3 cellular contexts compared by ENCODE assay signal in the genomic region with DNA sequence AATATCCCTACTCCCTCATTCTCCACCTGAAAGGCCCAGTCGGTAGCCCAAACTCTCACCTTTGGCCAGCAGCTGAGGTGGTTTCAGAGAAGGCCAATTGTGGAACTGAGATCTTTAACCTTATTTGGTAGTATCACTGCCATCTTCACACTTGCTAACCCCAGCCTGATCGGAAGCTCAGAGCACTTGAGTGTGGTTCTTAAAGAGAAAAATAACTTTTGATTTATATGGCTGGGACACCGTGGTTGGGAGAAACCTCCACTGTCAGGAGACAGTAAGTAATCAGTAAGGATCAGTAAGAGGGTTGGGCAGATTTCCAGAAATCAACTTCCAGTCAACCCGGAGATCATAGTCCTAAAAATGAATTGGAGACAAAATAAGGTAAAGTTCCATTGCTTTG.
TF ChIP-seq lines count a peak whose summit lies in the region.

No MANE protein-coding gene starts in this region.

TF ChIP-seq in HEK293, 187 proteins besides CTCF, POLR2A, EP300 and RAD21 (continued from another document):
- TF ChIP-seq, protein P1, sequence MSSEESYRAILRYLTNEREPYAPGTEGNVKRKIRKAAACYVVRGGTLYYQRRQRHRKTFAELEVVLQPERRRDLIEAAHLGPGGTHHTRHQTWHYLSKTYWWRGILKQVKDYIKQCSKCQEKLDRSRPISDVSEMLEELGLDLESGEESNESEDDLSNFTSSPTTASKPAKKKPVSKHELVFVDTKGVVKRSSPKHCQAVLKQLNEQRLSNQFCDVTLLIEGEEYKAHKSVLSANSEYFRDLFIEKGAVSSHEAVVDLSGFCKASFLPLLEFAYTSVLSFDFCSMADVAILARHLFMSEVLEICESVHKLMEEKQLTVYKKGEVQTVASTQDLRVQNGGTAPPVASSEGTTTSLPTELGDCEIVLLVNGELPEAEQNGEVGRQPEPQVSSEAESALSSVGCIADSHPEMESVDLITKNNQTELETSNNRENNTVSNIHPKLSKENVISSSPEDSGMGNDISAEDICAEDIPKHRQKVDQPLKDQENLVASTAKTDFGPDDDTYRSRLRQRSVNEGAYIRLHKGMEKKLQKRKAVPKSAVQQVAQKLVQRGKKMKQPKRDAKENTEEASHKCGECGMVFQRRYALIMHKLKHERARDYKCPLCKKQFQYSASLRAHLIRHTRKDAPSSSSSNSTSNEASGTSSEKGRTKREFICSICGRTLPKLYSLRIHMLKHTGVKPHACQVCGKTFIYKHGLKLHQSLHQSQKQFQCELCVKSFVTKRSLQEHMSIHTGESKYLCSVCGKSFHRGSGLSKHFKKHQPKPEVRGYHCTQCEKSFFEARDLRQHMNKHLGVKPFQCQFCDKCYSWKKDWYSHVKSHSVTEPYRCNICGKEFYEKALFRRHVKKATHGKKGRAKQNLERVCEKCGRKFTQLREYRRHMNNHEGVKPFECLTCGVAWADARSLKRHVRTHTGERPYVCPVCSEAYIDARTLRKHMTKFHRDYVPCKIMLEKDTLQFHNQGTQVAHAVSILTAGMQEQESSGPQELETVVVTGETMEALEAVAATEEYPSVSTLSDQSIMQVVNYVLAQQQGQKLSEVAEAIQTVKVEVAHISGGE (tag by site-specific recombination; conservative IDR thresholded peaks at IDR 0.05; ENCODE audit: low read depth): no peak
- TF ChIP-seq PRDM1 (tag by site-specific recombination; IDR thresholded peaks at IDR 0.05) (no peak), ZNF837 (tag by site-specific recombination; IDR thresholded peaks at IDR 0.05) (no peak), ZNF10 (tag by site-specific recombination; IDR thresholded peaks at IDR 0.05) (no peak), ZBTB7A (tag by site-specific recombination; IDR thresholded peaks at IDR 0.05; ENCODE audit: low read depth) (no peak)
TF ChIP-seq in HEK293: peak in this region for 1.

TF ChIP-seq in WTC11, 78 proteins besides CTCF, POLR2A, EP300 and RAD21 (continued from another document):
- no peak for TF ChIP-seq ZNF317 (CRISPR knock-in tag; IDR thresholded peaks at IDR 0.05; ENCODE audit: borderline replicate concordance, low read depth)
- no peak for TF ChIP-seq ATF1 (CRISPR knock-in tag; IDR thresholded peaks at IDR 0.05)
- TF ChIP-seq ZNF425 (CRISPR knock-in tag; conservative IDR thresholded peaks at IDR 0.05): no peak
- TF ChIP-seq E2F1 (CRISPR knock-in tag; IDR thresholded peaks at IDR 0.05): no peak
- TF ChIP-seq, protein P2, sequence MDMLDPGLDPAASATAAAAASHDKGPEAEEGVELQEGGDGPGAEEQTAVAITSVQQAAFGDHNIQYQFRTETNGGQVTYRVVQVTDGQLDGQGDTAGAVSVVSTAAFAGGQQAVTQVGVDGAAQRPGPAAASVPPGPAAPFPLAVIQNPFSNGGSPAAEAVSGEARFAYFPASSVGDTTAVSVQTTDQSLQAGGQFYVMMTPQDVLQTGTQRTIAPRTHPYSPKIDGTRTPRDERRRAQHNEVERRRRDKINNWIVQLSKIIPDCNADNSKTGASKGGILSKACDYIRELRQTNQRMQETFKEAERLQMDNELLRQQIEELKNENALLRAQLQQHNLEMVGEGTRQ (CRISPR knock-in tag; IDR thresholded peaks at IDR 0.05): no peak
- TF ChIP-seq ZNF396 (CRISPR knock-in tag; IDR thresholded peaks at IDR 0.05; ENCODE audit: borderline replicate concordance): no peak
- TF ChIP-seq FOXK1 (CRISPR knock-in tag; IDR thresholded peaks at IDR 0.05): no peak
- TF ChIP-seq RORB (CRISPR knock-in tag; IDR thresholded peaks at IDR 0.05): no peak
- no peak for TF ChIP-seq NR2C2 (CRISPR knock-in tag; IDR thresholded peaks at IDR 0.05)

TF ChIP-seq in SK-N-SH treated with all-trans-retinoic acid at 6 μM for 48 hours, 23 proteins besides CTCF, POLR2A, EP300 and RAD21 (continued from another document):
- TF ChIP-seq, protein P3, sequence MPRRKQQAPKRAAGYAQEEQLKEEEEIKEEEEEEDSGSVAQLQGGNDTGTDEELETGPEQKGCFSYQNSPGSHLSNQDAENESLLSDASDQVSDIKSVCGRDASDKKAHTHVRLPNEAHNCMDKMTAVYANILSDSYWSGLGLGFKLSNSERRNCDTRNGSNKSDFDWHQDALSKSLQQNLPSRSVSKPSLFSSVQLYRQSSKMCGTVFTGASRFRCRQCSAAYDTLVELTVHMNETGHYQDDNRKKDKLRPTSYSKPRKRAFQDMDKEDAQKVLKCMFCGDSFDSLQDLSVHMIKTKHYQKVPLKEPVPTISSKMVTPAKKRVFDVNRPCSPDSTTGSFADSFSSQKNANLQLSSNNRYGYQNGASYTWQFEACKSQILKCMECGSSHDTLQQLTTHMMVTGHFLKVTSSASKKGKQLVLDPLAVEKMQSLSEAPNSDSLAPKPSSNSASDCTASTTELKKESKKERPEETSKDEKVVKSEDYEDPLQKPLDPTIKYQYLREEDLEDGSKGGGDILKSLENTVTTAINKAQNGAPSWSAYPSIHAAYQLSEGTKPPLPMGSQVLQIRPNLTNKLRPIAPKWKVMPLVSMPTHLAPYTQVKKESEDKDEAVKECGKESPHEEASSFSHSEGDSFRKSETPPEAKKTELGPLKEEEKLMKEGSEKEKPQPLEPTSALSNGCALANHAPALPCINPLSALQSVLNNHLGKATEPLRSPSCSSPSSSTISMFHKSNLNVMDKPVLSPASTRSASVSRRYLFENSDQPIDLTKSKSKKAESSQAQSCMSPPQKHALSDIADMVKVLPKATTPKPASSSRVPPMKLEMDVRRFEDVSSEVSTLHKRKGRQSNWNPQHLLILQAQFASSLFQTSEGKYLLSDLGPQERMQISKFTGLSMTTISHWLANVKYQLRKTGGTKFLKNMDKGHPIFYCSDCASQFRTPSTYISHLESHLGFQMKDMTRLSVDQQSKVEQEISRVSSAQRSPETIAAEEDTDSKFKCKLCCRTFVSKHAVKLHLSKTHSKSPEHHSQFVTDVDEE (CRISPR knock-in tag; IDR thresholded peaks at IDR 0.05): no peak
- TF ChIP-seq PPARA (CRISPR knock-in tag; IDR thresholded peaks at IDR 0.05; ENCODE audit: borderline replicate concordance) (no peak), ZFP3 (CRISPR knock-in tag; IDR thresholded peaks at IDR 0.05) (no peak), ARNTL (CRISPR knock-in tag; IDR thresholded peaks at IDR 0.05; ENCODE audit: borderline replicate concordance, low read depth) (no peak), ZFP30 (CRISPR knock-in tag; IDR thresholded peaks at IDR 0.05) (no peak), CREB5 (CRISPR knock-in tag; IDR thresholded peaks at IDR 0.05; ENCODE audit: low read depth) (no peak), BACH2 (CRISPR knock-in tag; IDR thresholded peaks at IDR 0.05; ENCODE audit: borderline replicate concordance) (no peak), ZNF565 (CRISPR knock-in tag; conservative IDR thresholded peaks at IDR 0.05; ENCODE audit: low read depth) (no peak), RARB (CRISPR knock-in tag; IDR thresholded peaks at IDR 0.05) (no peak), ZC3H10 (CRISPR knock-in tag; IDR thresholded peaks at IDR 0.05) (no peak), SNAI2 (CRISPR knock-in tag; IDR thresholded peaks at IDR 0.05) (no peak)
- TF ChIP-seq, protein P4, sequence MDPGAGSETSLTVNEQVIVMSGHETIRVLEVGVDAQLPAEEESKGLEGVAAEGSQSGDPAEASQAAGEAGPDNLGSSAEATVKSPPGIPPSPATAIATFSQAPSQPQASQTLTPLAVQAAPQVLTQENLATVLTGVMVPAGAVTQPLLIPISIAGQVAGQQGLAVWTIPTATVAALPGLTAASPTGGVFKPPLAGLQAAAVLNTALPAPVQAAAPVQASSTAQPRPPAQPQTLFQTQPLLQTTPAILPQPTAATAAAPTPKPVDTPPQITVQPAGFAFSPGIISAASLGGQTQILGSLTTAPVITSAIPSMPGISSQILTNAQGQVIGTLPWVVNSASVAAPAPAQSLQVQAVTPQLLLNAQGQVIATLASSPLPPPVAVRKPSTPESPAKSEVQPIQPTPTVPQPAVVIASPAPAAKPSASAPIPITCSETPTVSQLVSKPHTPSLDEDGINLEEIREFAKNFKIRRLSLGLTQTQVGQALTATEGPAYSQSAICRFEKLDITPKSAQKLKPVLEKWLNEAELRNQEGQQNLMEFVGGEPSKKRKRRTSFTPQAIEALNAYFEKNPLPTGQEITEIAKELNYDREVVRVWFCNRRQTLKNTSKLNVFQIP (CRISPR knock-in tag; IDR thresholded peaks at IDR 0.05; ENCODE audit: borderline replicate concordance, low read depth): no peak
TF ChIP-seq in SK-N-SH treated with all-trans-retinoic acid at 6 μM for 48 hours: peak in this region for 0.
